In genomic region chr5:14366763-14367162, GRCh38 we compare ENCODE assay signal across 22 cellular contexts.
"Had no signal": no experiment of that assay in that cellular context is flagged by ENCODE, and none has a peak within 500 bp of the region (broad histone marks: within the 10 kb centered on the region; RNA-seq: fewer than 3 reads in every experiment).

No MANE protein-coding gene starts in this region.

- H3K9me3 Mint-ChIP-seq: activated naive CD4-positive, alpha-beta T cell treated with anti-CD3 and anti-CD28 coated beads, Interleukin-2, amount 50 U/mL, for 72 hours; dendritic cell treated with granulocyte-macrophage colony-stimulating factor and Interleukin-4, amounts not matched to agents 40 ng/mL and 50 ng/mL, for 4 days; memory B cell; neural crest cell; stimulated activated memory B cell treated with anti-CD40 and anti-IgM and Interleukin-4, amounts not matched to agents 10 μg/mL and 1 μg/mL and 100 μg/mL, for 72 hours; T-cell; WTC11 had no signal

- H3K4me3 Mint-ChIP-seq: dendritic cell treated with granulocyte-macrophage colony-stimulating factor and Interleukin-4, amounts not matched to agents 40 ng/mL and 50 ng/mL, for 4 days; memory B cell; neural crest cell; stimulated activated memory B cell treated with anti-CD40 and anti-IgM and Interleukin-4, amounts not matched to agents 10 μg/mL and 1 μg/mL and 100 μg/mL, for 72 hours; WTC11 had no signal

- H3K27me3 ChIP-seq: foreskin keratinocyte, hepatocyte, stomach, suprapubic skin, tibial nerve, uterus had no signal

- DNase-seq: activated CD4-positive, alpha-beta T cell treated with anti-CD3 and anti-CD28 coated beads for 4 hours; activated gamma-delta T cell; effector CD8-positive, alpha-beta T cell; erythroblast; occipital lobe; posterior cingulate gyrus; SIG-M5; stomach; T-cell; T1000; uterus had no signal

- H3K4me1 ChIP-seq: foreskin keratinocyte, suprapubic skin, tibial nerve, uterus had no signal

- ATAC-seq: foreskin keratinocyte; sciatic nerve; stimulated activated memory B cell treated with anti-CD40 and anti-IgM and Interleukin-4, amounts not matched to agents 10 μg/mL and 1 μg/mL and 100 μg/mL, for 72 hours; WTC11 had no signal

- H3K9me3 ChIP-seq: stomach, suprapubic skin, tibial nerve, uterus had no signal

- H3K27ac ChIP-seq: foreskin keratinocyte, hepatocyte, stomach, suprapubic skin, tibial nerve, uterus had no signal

- H3K27me3 Mint-ChIP-seq: dendritic cell treated with granulocyte-macrophage colony-stimulating factor and Interleukin-4, amounts not matched to agents 40 ng/mL and 50 ng/mL, for 4 days; memory B cell; stimulated activated memory B cell treated with anti-CD40 and anti-IgM and Interleukin-4, amounts not matched to agents 10 μg/mL and 1 μg/mL and 100 μg/mL, for 72 hours; T-cell had no signal

- H3K36me3 ChIP-seq: uterus had no signal

- H3K27ac Mint-ChIP-seq: activated naive CD4-positive, alpha-beta T cell treated with anti-CD3 and anti-CD28 coated beads, Interleukin-2, amount 50 U/mL, for 72 hours; dendritic cell treated with granulocyte-macrophage colony-stimulating factor and Interleukin-4, amounts not matched to agents 40 ng/mL and 50 ng/mL, for 4 days; memory B cell; stimulated activated memory B cell treated with anti-CD40 and anti-IgM and Interleukin-4, amounts not matched to agents 10 μg/mL and 1 μg/mL and 100 μg/mL, for 72 hours; T-cell; WTC11 had no signal

- H3K36me3 Mint-ChIP-seq: activated naive CD4-positive, alpha-beta T cell treated with anti-CD3 and anti-CD28 coated beads, Interleukin-2, amount 50 U/mL, for 72 hours; T-cell had no signal

- H3K4me3 ChIP-seq: hepatocyte, stomach, suprapubic skin, tibial nerve, uterus had no signal

- H3K4me1 Mint-ChIP-seq: neural crest cell had no signal
